ENCODE assay signal across 1 cellular context in genomic region chr6:47117314-47117713, GRCh38.
TF ChIP-seq lines count a peak whose summit lies in the region.

No MANE protein-coding gene starts in this region.

TF ChIP-seq in GM23338, 12 proteins besides CTCF, POLR2A, EP300 and RAD21 (continued from another document):
- TF ChIP-seq, protein P1, sequence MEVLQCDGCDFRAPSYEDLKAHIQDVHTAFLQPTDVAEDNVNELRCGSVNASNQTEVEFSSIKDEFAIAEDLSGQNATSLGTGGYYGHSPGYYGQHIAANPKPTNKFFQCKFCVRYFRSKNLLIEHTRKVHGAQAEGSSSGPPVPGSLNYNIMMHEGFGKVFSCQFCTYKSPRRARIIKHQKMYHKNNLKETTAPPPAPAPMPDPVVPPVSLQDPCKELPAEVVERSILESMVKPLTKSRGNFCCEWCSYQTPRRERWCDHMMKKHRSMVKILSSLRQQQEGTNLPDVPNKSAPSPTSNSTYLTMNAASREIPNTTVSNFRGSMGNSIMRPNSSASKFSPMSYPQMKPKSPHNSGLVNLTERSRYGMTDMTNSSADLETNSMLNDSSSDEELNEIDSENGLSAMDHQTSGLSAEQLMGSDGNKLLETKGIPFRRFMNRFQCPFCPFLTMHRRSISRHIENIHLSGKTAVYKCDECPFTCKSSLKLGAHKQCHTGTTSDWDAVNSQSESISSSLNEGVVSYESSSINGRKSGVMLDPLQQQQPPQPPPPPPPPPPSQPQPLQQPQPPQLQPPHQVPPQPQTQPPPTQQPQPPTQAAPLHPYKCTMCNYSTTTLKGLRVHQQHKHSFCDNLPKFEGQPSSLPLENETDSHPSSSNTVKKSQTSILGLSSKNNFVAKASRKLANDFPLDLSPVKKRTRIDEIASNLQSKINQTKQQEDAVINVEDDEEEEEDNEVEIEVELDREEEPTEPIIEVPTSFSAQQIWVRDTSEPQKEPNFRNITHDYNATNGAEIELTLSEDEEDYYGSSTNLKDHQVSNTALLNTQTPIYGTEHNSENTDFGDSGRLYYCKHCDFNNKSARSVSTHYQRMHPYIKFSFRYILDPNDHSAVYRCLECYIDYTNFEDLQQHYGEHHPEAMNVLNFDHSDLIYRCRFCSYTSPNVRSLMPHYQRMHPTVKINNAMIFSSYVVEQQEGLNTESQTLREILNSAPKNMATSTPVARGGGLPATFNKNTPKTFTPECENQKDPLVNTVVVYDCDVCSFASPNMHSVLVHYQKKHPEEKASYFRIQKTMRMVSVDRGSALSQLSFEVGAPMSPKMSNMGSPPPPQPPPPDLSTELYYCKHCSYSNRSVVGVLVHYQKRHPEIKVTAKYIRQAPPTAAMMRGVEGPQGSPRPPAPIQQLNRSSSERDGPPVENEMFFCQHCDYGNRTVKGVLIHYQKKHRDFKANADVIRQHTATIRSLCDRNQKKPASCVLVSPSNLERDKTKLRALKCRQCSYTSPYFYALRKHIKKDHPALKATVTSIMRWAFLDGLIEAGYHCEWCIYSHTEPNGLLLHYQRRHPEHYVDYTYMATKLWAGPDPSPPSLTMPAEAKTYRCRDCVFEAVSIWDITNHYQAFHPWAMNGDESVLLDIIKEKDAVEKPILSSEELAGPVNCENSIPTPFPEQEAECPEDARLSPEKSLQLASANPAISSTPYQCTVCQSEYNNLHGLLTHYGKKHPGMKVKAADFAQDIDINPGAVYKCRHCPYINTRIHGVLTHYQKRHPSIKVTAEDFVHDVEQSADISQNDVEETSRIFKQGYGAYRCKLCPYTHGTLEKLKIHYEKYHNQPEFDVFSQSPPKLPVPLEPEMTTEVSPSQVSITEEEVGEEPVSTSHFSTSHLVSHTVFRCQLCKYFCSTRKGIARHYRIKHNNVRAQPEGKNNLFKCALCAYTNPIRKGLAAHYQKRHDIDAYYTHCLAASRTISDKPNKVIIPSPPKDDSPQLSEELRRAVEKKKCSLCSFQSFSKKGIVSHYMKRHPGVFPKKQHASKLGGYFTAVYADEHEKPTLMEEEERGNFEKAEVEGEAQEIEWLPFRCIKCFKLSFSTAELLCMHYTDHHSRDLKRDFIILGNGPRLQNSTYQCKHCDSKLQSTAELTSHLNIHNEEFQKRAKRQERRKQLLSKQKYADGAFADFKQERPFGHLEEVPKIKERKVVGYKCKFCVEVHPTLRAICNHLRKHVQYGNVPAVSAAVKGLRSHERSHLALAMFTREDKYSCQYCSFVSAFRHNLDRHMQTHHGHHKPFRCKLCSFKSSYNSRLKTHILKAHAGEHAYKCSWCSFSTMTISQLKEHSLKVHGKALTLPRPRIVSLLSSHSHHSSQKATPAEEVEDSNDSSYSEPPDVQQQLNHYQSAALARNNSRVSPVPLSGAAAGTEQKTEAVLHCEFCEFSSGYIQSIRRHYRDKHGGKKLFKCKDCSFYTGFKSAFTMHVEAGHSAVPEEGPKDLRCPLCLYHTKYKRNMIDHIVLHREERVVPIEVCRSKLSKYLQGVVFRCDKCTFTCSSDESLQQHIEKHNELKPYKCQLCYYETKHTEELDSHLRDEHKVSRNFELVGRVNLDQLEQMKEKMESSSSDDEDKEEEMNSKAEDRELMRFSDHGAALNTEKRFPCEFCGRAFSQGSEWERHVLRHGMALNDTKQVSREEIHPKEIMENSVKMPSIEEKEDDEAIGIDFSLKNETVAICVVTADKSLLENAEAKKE (CRISPR knock-in tag; IDR thresholded peaks at IDR 0.05) = no peak
- TF ChIP-seq STAT1 (IDR thresholded peaks at IDR 0.05; ENCODE audit: unreplicated experiment) (no peak), ETS1 (IDR thresholded peaks at IDR 0.05) (no peak), REST (IDR thresholded peaks at IDR 0.05; ENCODE audit: unreplicated experiment) (no peak)
